Comparison of ENCODE assay signal across 16 cellular contexts in the genomic region with DNA sequence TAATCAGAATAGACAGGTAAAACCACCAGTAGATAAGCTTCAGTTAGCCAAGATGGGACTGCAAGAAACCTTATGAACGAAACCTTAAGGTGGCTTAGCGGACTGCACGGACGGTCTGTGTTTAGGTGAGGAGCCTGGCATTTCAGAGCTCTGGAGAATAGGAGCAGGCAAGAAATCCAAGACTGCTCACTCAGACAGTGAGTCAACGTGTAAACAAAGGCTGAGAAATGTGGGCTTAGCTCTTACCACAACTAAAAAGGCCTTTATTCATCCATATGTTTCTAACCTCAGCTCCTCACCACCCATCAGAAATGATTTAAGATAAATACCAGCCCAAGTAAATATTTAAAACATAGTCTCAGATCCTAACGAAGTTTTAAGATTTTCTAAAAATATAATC.
DNase-seq lines count a peak whose midpoint lies in the region; ATAC-seq and TF ChIP-seq lines count a peak whose summit lies in the region.
"Had no signal": no experiment of that assay in that cellular context is flagged by ENCODE, and none has a peak within 500 bp of the region (broad histone marks: within the 10 kb centered on the region; RNA-seq: fewer than 3 reads in every experiment).

No MANE protein-coding gene starts in this region.

- H2AFZ ChIP-seq in GM23248, result no peak overlapping the region

- no peak overlapping the region for H3K27ac ChIP-seq in GM23248
- no peak overlapping the region for H3K27ac ChIP-seq in foreskin keratinocyte
- H3K27ac ChIP-seq: sigmoid colon, WERI-Rb-1 had no signal

- TF ChIP-seq CTCF in foreskin keratinocyte (conservative IDR thresholded peaks at IDR 0.05), result no peak
- TF ChIP-seq CTCF in GM13977 (IDR thresholded peaks at IDR 0.05; ENCODE audit: extremely low read depth, insufficient read depth, missing control alignments), result no peak

- DNase-seq in GM23248 (peak; percentile 79), adipocyte (ENCODE audit: low read depth) (peak; percentile 79), foreskin keratinocyte (peak in 1 of 2 donors; percentile 60), GM13977 (ENCODE audit: low spot score) (no peak), DMS153 treated with DMSO at 0.1 percent for 48 hours (lab: John Stamatoyannopoulos, UW; ENCODE audit: unreplicated experiment) (no peak)
- DNase-seq in activated CD4-positive, alpha-beta T cell treated with anti-CD3 and anti-CD28 coated beads, Interleukin-2, amount 50 U/mL, for 1 hour, result no peak
- DNase-seq: activated naive CD4-positive, alpha-beta T cell; CD8-positive, alpha-beta memory T cell; central memory CD4-positive, alpha-beta T cell; erythroblast; NCI-H1105; NCI-H510A; sigmoid colon; stimulated activated naive CD4-positive, alpha-beta T cell; WERI-Rb-1 had no signal

- H3K4me2 ChIP-seq in GM23248 (ENCODE audit: unreplicated experiment), result peak overlapping the region; percentile 1

- H3K9me3 ChIP-seq in GM23248 (ENCODE audit: low read depth) (no peaks in the 10 kb centered on the region), adipocyte (ENCODE audit: control insufficient read depth, low read length) (no peaks in the 10 kb centered on the region)
- H3K9me3 ChIP-seq: sigmoid colon had no signal

- H3K4me3 ChIP-seq in GM23248, result no peak overlapping the region
- H3K4me3 ChIP-seq in adipocyte (ENCODE audit: low read length), result no peak overlapping the region
- H3K4me3 ChIP-seq: sigmoid colon had no signal

- H3K4me1 ChIP-seq in GM23248 (ENCODE audit: insufficient read depth), result no peaks in the 10 kb centered on the region
- H3K4me1 ChIP-seq in adipocyte (ENCODE audit: control insufficient read depth, insufficient read depth, low read length), result no peaks in the 10 kb centered on the region
- no peaks in the 10 kb centered on the region for H3K4me1 ChIP-seq in foreskin keratinocyte
- H3K4me1 ChIP-seq: sigmoid colon had no signal

- no peaks in the 10 kb centered on the region for H4K20me1 ChIP-seq in GM23248 (ENCODE audit: insufficient read depth)

- 0 out of 2 replicates have a peak, but pooled peaks cover 6% of the 10 kb centered on the region for H3F3A ChIP-seq in GM23248 (ENCODE audit: insufficient read depth)

- H3K9ac ChIP-seq in GM23248 (no peak overlapping the region), adipocyte (ENCODE audit: low read length) (no peak overlapping the region)

- ATAC-seq in foreskin keratinocyte (peak; percentile 34), HG02642 (IDR thresholded peaks at IDR 0.05; ENCODE audit: poor library complexity, unreplicated experiment) (no peak)

- no peaks in the 10 kb centered on the region for H3K9me2 ChIP-seq in GM23248 (ENCODE audit: insufficient read depth)

- no peaks in the 10 kb centered on the region for H3K27me3 ChIP-seq in GM23248 (replicated peaks; ENCODE audit: insufficient read depth)
- peaks cover 5% of the 10 kb centered on the region for H3K27me3 ChIP-seq in adipocyte (replicated peaks; ENCODE audit: control insufficient read depth, insufficient read depth, low read length)
- H3K27me3 ChIP-seq in foreskin keratinocyte, result no peaks in the 10 kb centered on the region
- H3K27me3 ChIP-seq: sigmoid colon had no signal

- WGBS in GM23248 (ENCODE audit: low coverage in 1 of 2, low lambda C conversion rate in 2 of 2, missing lambda C conversion rate in 2 of 2), 2 experiments, result 42 to 44% methylated on average over 6 of the region's 6 CpGs

- no peaks in the 10 kb centered on the region for H3K79me2 ChIP-seq in GM23248 (ENCODE audit: insufficient read depth)

- H3K36me3 ChIP-seq in GM23248 (ENCODE audit: low read depth) (no peaks in the 10 kb centered on the region), adipocyte (ENCODE audit: control insufficient read depth, insufficient read depth, low read length, severe bottlenecking) (no peaks in the 10 kb centered on the region)
- H3K36me3 ChIP-seq: sigmoid colon, WERI-Rb-1 had no signal

- in situ Hi-C loops in GM23248 (cut with MboI) (no loop called here), GM13977 (cut with MboI; ENCODE audit: low pct_unique_long_range_greater_than_20kb, low sequenced_read_pairs, unreplicated experiment) (no loop called here)

Comparison
In these comparisons a context has a peak if more than half of its experiments do, and no peak if none do; other contexts are left out.
1. DNase-seq: peak in GM23248 (single experiment) and adipocyte (single experiment); none in GM13977 (single experiment), activated CD4-positive, alpha-beta T cell treated with anti-CD3 and anti-CD28 coated beads, Interleukin-2, amount 50 U/mL, for 1 hour (single experiment) and DMS153 treated with DMSO at 0.1 percent for 48 hours (single experiment).